ENCODE assay signal across 2 cellular contexts in genomic region chr9:86754581-86754980, GRCh38.
TF ChIP-seq lines count a peak whose summit lies in the region.

No MANE protein-coding gene starts in this region.

TF ChIP-seq in SK-N-SH treated with all-trans-retinoic acid at 6 μM for 48 hours, 23 proteins besides CTCF, POLR2A, EP300 and RAD21 (continued from another document):
- TF ChIP-seq CSRNP3 (CRISPR knock-in tag; IDR thresholded peaks at IDR 0.05) (no peak), ZNF8 (CRISPR knock-in tag; IDR thresholded peaks at IDR 0.05) (no peak), POU6F1 (CRISPR knock-in tag; IDR thresholded peaks at IDR 0.05; ENCODE audit: borderline replicate concordance, low read depth) (no peak), ZNF70 (CRISPR knock-in tag; IDR thresholded peaks at IDR 0.05) (no peak), ZFP30 (CRISPR knock-in tag; IDR thresholded peaks at IDR 0.05) (no peak), SNAI2 (CRISPR knock-in tag; IDR thresholded peaks at IDR 0.05) (no peak), PPARA (CRISPR knock-in tag; IDR thresholded peaks at IDR 0.05; ENCODE audit: borderline replicate concordance) (no peak), CREB5 (CRISPR knock-in tag; IDR thresholded peaks at IDR 0.05; ENCODE audit: low read depth) (no peak), BACH2 (CRISPR knock-in tag; IDR thresholded peaks at IDR 0.05; ENCODE audit: borderline replicate concordance) (no peak), ARNTL (CRISPR knock-in tag; IDR thresholded peaks at IDR 0.05; ENCODE audit: borderline replicate concordance, low read depth) (no peak), ZC3H10 (CRISPR knock-in tag; IDR thresholded peaks at IDR 0.05) (no peak), TSHZ2 (CRISPR knock-in tag; IDR thresholded peaks at IDR 0.05) (no peak), RARB (CRISPR knock-in tag; IDR thresholded peaks at IDR 0.05) (no peak), PATZ1 (CRISPR knock-in tag; IDR thresholded peaks at IDR 0.05; ENCODE audit: borderline replicate concordance) (no peak), ZNF565 (CRISPR knock-in tag; conservative IDR thresholded peaks at IDR 0.05; ENCODE audit: low read depth) (no peak)

TF ChIP-seq in SK-N-SH, 30 proteins besides CTCF, POLR2A, EP300 and RAD21 (continued from another document):
- no peak for TF ChIP-seq MAX (IDR thresholded peaks at IDR 0.05; ENCODE audit: low read depth)
- no peak for TF ChIP-seq ZBTB33 (IDR thresholded peaks at IDR 0.05; ENCODE audit: borderline replicate concordance, low read depth)
